Comparison of ENCODE assay signal across 20 cellular contexts in the genomic region with DNA sequence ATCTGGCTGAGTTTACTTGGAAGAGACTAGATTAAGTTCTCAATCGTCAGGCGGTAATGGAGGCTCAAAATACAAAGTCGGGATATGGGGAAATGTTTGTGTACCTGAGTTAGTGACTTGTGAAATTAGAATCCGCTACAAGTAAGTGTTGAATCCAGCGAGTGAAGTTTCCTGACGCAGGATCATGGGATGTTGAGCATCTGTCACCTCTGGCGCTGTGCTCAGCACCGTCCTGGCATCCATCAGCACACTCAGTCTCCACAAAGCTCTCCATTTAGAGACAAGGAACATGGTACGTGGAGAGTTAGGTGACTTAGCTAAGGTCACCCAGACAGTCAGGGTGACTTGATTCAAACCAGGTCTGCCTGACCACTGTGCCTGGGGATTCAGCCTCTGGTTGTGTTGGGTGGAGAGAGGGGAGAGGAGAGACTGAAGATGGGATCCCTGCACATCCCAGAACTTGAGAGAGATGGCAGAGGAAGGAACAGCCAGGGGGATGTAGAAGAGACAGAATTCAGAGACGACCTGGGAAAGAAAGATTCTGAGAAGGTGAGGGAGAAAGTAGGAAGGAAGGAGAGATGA.
DNase-seq lines count a peak whose midpoint lies in the region; ATAC-seq, FAIRE-seq and TF ChIP-seq lines count a peak whose summit lies in the region.
"Had no signal": no experiment of that assay in that cellular context is flagged by ENCODE, and none has a peak within 500 bp of the region (broad histone marks: within the 10 kb centered on the region; RNA-seq: fewer than 3 reads in every experiment).

No MANE protein-coding gene starts in this region.

- no peaks in the 10 kb centered on the region for H3K4me1 Mint-ChIP-seq in T-helper 1 cell treated with Interleukin-12 subunit alpha and Interleukin-12 subunit beta and Interleukin-4 antibody, amounts not matched to agents 30 μg/mL and 1 μg/mL, for 36 hours (ENCODE audit: low read depth)
- H3K4me1 Mint-ChIP-seq: CD14-positive monocyte; CD4-positive, alpha-beta memory T cell; IgD-negative memory B cell had no signal

- DNase-seq in T-helper 1 cell (no peak), left lobe of liver (ENCODE audit: low spot score) (no peak), gastrocnemius medialis (peak; percentile 32 to 70), foreskin melanocyte (no peak), frontal cortex (ENCODE audit: low spot score in 2 of 2) (no peak)
- DNase-seq: AML-193; CD4-positive, alpha-beta memory T cell; DMS153; GF-D8; GM23248; HCEC 1CT had no signal

- H3K36me3 ChIP-seq in gastrocnemius medialis = no peaks in the 10 kb centered on the region

- peaks cover 6% of the 10 kb centered on the region for H3K9me3 Mint-ChIP-seq in T-helper 1 cell treated with Interleukin-12 subunit alpha and Interleukin-12 subunit beta and Interleukin-4 antibody, amounts not matched to agents 30 μg/mL and 1 μg/mL, for 36 hours

- H3K27ac Mint-ChIP-seq in T-helper 1 cell treated with Interleukin-12 subunit alpha and Interleukin-12 subunit beta and Interleukin-4 antibody, amounts not matched to agents 30 μg/mL and 1 μg/mL, for 36 hours = peak overlapping the region; percentile 23
- H3K27ac Mint-ChIP-seq: CD4-positive, alpha-beta memory T cell; IgD-negative memory B cell had no signal

- intact Hi-C loops in gastrocnemius medialis (cut with DNase I; ENCODE audit: low total_unique reads) = loop anchor here (1.0 to 5.0 kb wide), 4 partner anchors 50 to 254 kb away; partner anchors contain the start of gene ACKR3

- H3K9me3 ChIP-seq in gastrocnemius medialis = no peaks in the 10 kb centered on the region

- no peaks in the 10 kb centered on the region for H3K27me3 Mint-ChIP-seq in T-helper 1 cell treated with Interleukin-12 subunit alpha and Interleukin-12 subunit beta and Interleukin-4 antibody, amounts not matched to agents 30 μg/mL and 1 μg/mL, for 36 hours (ENCODE audit: low read depth)

- no peak for TF ChIP-seq CTCF in C4-2B (conservative IDR thresholded peaks at IDR 0.05)
- no peak for TF ChIP-seq CTCF in gastrocnemius medialis (IDR thresholded peaks at IDR 0.05 in 4 of 5, conservative IDR thresholded peaks at IDR 0.05 in 1 of 5)

- no peaks in the 10 kb centered on the region for H3K27me3 ChIP-seq in gastrocnemius medialis

- ATAC-seq in left lobe of liver (peak; percentile 27), gastrocnemius medialis (peak; percentile 69 to 79), HG02938 (IDR thresholded peaks at IDR 0.05; ENCODE audit: unreplicated experiment) (no peak)
- ATAC-seq: A549 had no signal

- H3K27ac ChIP-seq in C4-2B (peak overlapping the region; percentile 60; the same call in 1 of the 2 replicates), gastrocnemius medialis (peak overlapping the region; percentile 63 to 86 (median 76))
- H3K27ac ChIP-seq: 22Rv1, A549, GM23248 had no signal

- no peaks in the 10 kb centered on the region for H3K36me3 Mint-ChIP-seq in T-helper 1 cell treated with Interleukin-12 subunit alpha and Interleukin-12 subunit beta and Interleukin-4 antibody, amounts not matched to agents 30 μg/mL and 1 μg/mL, for 36 hours (ENCODE audit: low read depth)
- H3K36me3 Mint-ChIP-seq: CD14-positive monocyte; CD4-positive, alpha-beta memory T cell; IgD-negative memory B cell had no signal

- no peak for TF ChIP-seq POLR2A in gastrocnemius medialis (IDR thresholded peaks at IDR 0.05)

- in situ Hi-C loops in gastrocnemius medialis (cut with MboI; ENCODE audit: low sequenced_read_pairs in 4 of 4) = no loop called here

- no peak overlapping the region for H3K4me3 Mint-ChIP-seq in T-helper 1 cell treated with Interleukin-12 subunit alpha and Interleukin-12 subunit beta and Interleukin-4 antibody, amounts not matched to agents 30 μg/mL and 1 μg/mL, for 36 hours
- H3K4me3 Mint-ChIP-seq: CD14-positive monocyte; CD4-positive, alpha-beta memory T cell; IgD-negative memory B cell had no signal

- no peak for FAIRE-seq in frontal cortex (lab: Jason Lieb, UNC)
- FAIRE-seq: A549, H54, HTR-8/SVneo had no signal

- peaks cover 11 to 22% of the 10 kb centered on the region in 2 donors for H3K4me1 ChIP-seq in gastrocnemius medialis

- no peak overlapping the region for H3K4me3 ChIP-seq in gastrocnemius medialis
- H3K4me3 ChIP-seq: A549, GM23248 had no signal

Comparison
In these comparisons a context has a peak if more than half of its experiments do, and no peak if none do; other contexts are left out.
1. DNase-seq: peak in gastrocnemius medialis (2 of 2); none in T-helper 1 cell (0 of 5), left lobe of liver (single experiment), foreskin melanocyte (single experiment) and frontal cortex (0 of 2).